12 cellular contexts compared by ENCODE assay signal in genomic region chr14:58607131-58607531, GRCh38.
"Had no signal": no experiment of that assay in that cellular context is flagged by ENCODE, and none has a peak within 500 bp of the region (broad histone marks: within the 10 kb centered on the region; RNA-seq: fewer than 3 reads in every experiment).

No MANE protein-coding gene starts in this region.

- H3K4me1 Mint-ChIP-seq: stimulated activated naive CD8-positive, alpha-beta T cell treated with anti-CD3 and anti-CD28 coated beads, Interleukin-15, amount 100 ng/mL, for 72 hours had no signal

- H3K27ac Mint-ChIP-seq: activated CD4-positive, alpha-beta memory T cell treated with anti-CD3 and anti-CD28 coated beads for 36 hours; activated naive CD8-positive, alpha-beta T cell; stimulated activated naive CD8-positive, alpha-beta T cell treated with anti-CD3 and anti-CD28 coated beads, Interleukin-15, amount 100 ng/mL, for 72 hours had no signal

- H3K9me3 Mint-ChIP-seq: activated CD4-positive, alpha-beta memory T cell treated with anti-CD3 and anti-CD28 coated beads for 36 hours; activated T-cell treated with anti-CD3 and anti-CD28 coated beads, Interleukin-2, amount 50 U/mL, for 4 hours; stimulated activated naive CD8-positive, alpha-beta T cell treated with anti-CD3 and anti-CD28 coated beads, Interleukin-15, amount 100 ng/mL, for 72 hours had no signal

- H3K36me3 Mint-ChIP-seq: activated CD4-positive, alpha-beta memory T cell treated with anti-CD3 and anti-CD28 coated beads for 36 hours; activated naive CD8-positive, alpha-beta T cell had no signal

- H3K27me3 ChIP-seq: testis had no signal

- DNase-seq: activated CD4-positive, alpha-beta memory T cell treated with anti-CD3 and anti-CD28 coated beads for 36 hours; activated CD4-positive, alpha-beta T cell treated with anti-CD3 and anti-CD28 coated beads for 1 hour; activated gamma-delta T cell; activated T-cell treated with anti-CD3 and anti-CD28 coated beads, Interleukin-2, amount 50 U/mL, for 4 hours; cerebellar nuclear complex; dermis blood vessel endothelial cell; stimulated activated CD4-positive, alpha-beta T cell treated with anti-CD3 and anti-CD28 coated beads, Interleukin-15, amount 100 ng/mL, for 24 hours; stimulated activated CD4-positive, alpha-beta T cell treated with anti-CD3 and anti-CD28 coated beads, Interleukin-4, amount 100 ng/mL, for 24 hours; stimulated activated naive CD8-positive, alpha-beta T cell treated with anti-CD3 and anti-CD28 coated beads, Interleukin-15, amount 100 ng/mL, for 72 hours; testis had no signal

- ATAC-seq: activated T-cell treated with anti-CD3 and anti-CD28 coated beads, Interleukin-2, amount 50 U/mL, for 4 hours; esophagus mucosa; stimulated activated naive CD8-positive, alpha-beta T cell treated with anti-CD3 and anti-CD28 coated beads, Interleukin-15, amount 100 ng/mL, for 72 hours had no signal

- H3K9me3 ChIP-seq: testis had no signal

- H3K4me3 Mint-ChIP-seq: activated CD4-positive, alpha-beta memory T cell treated with anti-CD3 and anti-CD28 coated beads for 36 hours; activated naive CD8-positive, alpha-beta T cell; activated T-cell treated with anti-CD3 and anti-CD28 coated beads, Interleukin-2, amount 50 U/mL, for 4 hours; stimulated activated naive CD8-positive, alpha-beta T cell treated with anti-CD3 and anti-CD28 coated beads, Interleukin-15, amount 100 ng/mL, for 72 hours had no signal

- H3K27ac ChIP-seq: testis had no signal

- H3K4me1 ChIP-seq: testis had no signal

- H3K4me3 ChIP-seq: testis had no signal
